1 cellular context compared by ENCODE assay signal in the genomic region with DNA sequence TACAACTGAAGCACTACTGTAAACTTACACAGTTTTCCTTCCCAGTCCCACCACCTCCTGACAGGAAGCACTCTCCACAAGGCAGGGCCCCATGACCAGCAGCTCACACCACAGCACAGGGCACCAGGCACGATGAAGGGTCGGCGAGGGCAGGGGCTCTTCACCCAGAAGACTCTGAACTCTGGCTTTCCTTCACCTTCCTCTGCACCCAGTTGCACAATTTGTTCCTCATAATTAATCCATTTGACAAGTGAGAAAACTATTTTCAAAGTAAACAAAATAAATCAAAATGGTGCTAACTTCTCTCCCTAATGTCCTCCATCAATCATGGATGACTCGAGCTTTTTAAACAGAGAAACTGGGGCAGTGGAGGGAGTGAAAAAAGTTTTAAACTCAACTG.
TF ChIP-seq lines count a peak whose summit lies in the region.

No MANE protein-coding gene starts in this region.

TF ChIP-seq in K562, 482 proteins besides CTCF, POLR2A, EP300 and RAD21 (continued from another document):
- TF ChIP-seq, protein P1, sequence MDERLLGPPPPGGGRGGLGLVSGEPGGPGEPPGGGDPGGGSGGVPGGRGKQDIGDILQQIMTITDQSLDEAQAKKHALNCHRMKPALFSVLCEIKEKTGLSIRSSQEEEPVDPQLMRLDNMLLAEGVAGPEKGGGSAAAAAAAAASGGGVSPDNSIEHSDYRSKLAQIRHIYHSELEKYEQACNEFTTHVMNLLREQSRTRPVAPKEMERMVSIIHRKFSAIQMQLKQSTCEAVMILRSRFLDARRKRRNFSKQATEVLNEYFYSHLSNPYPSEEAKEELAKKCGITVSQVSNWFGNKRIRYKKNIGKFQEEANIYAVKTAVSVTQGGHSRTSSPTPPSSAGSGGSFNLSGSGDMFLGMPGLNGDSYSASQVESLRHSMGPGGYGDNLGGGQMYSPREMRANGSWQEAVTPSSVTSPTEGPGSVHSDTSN (CRISPR knock-in tag; IDR thresholded peaks at IDR 0.05; ENCODE audit: low read depth), result no peak
- TF ChIP-seq, protein P1 (tag; conservative IDR thresholded peaks at IDR 0.05; ENCODE audit: low read depth), result peak; percentile 72
- TF ChIP-seq MEIS2 (IDR thresholded peaks at IDR 0.05; ENCODE audit: partially characterized antibody) (peak; percentile 43), U2AF2 (optimal IDR thresholded peaks at IDR 0.05; ENCODE audit: low read depth, low read length) (no peak)
